1 cellular context compared by ENCODE assay signal in genomic region chr3:52154135-52155094, GRCh38.
TF ChIP-seq lines count a peak whose summit lies in the region.

Gene POC1A (minus strand): TSS chr3:52154423. CDS start chr3:52154372, 51 bp downstream.

TF ChIP-seq in GM23338, 12 proteins besides CTCF, POLR2A, EP300 and RAD21 (continued from another document):
- TF ChIP-seq ZNF462 (CRISPR knock-in tag; IDR thresholded peaks at IDR 0.05), result no peak
- TF ChIP-seq ZNF114 (CRISPR knock-in tag; IDR thresholded peaks at IDR 0.05), result no peak
- no peak for TF ChIP-seq REST (IDR thresholded peaks at IDR 0.05; ENCODE audit: unreplicated experiment)
- no peak for TF ChIP-seq ZNF331 (CRISPR knock-in tag; IDR thresholded peaks at IDR 0.05; ENCODE audit: low read depth)
- TF ChIP-seq EZH2phosphoT487 (IDR thresholded peaks at IDR 0.05; ENCODE audit: unreplicated experiment), result no peak
- peak; percentile 75 for TF ChIP-seq POLR2AphosphoS5 (IDR thresholded peaks at IDR 0.05; ENCODE audit: low read depth)
- peak; percentile 66 for TF ChIP-seq ETS1 (IDR thresholded peaks at IDR 0.05)
- TF ChIP-seq JUNB (IDR thresholded peaks at IDR 0.05; ENCODE audit: unreplicated experiment), result no peak
- TF ChIP-seq STAT1 (IDR thresholded peaks at IDR 0.05; ENCODE audit: unreplicated experiment), result no peak
- no peak; the same call in none of the 2 replicates for TF ChIP-seq CREB1 (CRISPR knock-in tag; IDR thresholded peaks at IDR 0.05; ENCODE audit: low read depth)
